ENCODE assay signal across 9 cellular contexts in the genomic region with DNA sequence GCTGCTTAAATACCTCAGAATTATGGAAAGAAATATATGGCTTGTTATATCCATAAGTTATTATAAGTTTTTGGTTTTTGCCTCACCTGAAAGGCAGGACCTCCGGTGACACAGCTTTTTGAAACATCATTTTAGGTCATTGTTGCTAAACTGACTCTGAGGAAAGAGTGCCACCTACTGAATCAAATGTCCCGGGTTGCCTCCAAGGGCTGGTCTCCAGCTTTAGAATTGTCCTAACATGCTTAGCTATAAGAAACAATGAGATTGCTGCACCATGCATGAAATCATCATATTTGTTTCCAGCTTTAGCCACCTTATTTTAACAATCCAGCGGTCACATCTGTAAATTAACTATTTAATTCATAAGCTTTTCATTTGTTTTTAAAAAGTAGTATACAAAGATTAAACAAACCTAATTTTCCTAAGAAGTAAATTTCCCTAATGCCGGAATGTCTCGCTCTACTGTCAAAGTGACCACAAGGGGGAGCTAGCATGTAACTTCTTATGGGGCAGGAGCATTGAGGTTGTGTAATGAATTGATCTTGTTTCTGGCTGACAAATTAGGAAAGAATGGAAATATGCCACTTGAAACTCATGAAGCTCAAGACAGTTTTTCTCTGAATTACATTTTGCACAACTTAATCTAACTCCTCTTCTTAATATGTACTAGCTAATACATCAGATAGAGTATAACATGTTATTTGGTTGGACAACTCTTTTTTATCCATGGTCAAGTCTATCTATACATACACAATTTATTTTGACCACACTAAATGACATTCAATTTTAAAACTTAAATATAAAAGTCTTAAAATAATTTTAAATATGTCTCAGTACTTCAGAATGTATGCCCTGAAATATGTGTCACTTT. TPM values are rescaled to one million over a fixed set of nuclear protein-coding genes. Genes with fewer than 3 reads are reported as not detected.
DNase-seq lines count a peak whose midpoint lies in the region; ATAC-seq, FAIRE-seq and TF ChIP-seq lines count a peak whose summit lies in the region.
"Had no signal": no experiment of that assay in that cellular context is flagged by ENCODE, and none has a peak within 500 bp of the region (broad histone marks: within the 10 kb centered on the region; RNA-seq: fewer than 3 reads in every experiment).

No MANE protein-coding gene starts in this region.

- H3K27me3 Mint-ChIP-seq in activated CD4-positive, alpha-beta T cell treated with anti-CD3 and anti-CD28 coated beads, Interleukin-2, amount 10 ng/mL, durations not matched to agents 7 days and 5 days: peaks cover 17% of the 10 kb centered on the region
- H3K27me3 Mint-ChIP-seq in astrocyte (ENCODE audit: low read depth, unreplicated experiment): peaks cover 7% of the 10 kb centered on the region

- H3K4me3 Mint-ChIP-seq in activated CD4-positive, alpha-beta T cell treated with anti-CD3 and anti-CD28 coated beads, Interleukin-2, amount 10 ng/mL, durations not matched to agents 7 days and 5 days: no peak overlapping the region
- H3K4me3 Mint-ChIP-seq in astrocyte (ENCODE audit: unreplicated experiment): no peak overlapping the region
- H3K4me3 Mint-ChIP-seq: activated naive CD8-positive, alpha-beta T cell had no signal

- peak overlapping the region; percentile 4 for H2AFZ ChIP-seq in astrocyte (ENCODE audit: low read depth, low read length)

- POLR2A ChIA-PET in activated CD4-positive, alpha-beta T cell treated with anti-CD3 and anti-CD28 coated beads, Interleukin-2, amount 10 ng/mL, durations not matched to agents 7 days and 5 days (lab: Charles Lee): no interaction called here

- peak; percentile 86 for TF ChIP-seq CTCF in astrocyte (IDR thresholded peaks at IDR 0.05; ENCODE audit: insufficient read depth, low read depth, low read length)
- peak; percentile 87 for TF ChIP-seq CTCF in upper lobe of right lung (IDR thresholded peaks at IDR 0.05)

- intact Hi-C loops in upper lobe of right lung (cut with DNase I): no loop called here

- H3K27me3 ChIP-seq in astrocyte (ENCODE audit: insufficient read depth, low read length): peaks cover 4% of the 10 kb centered on the region
- peaks cover 18% of the 10 kb centered on the region for H3K27me3 ChIP-seq in upper lobe of right lung

- no peak overlapping the region for H3K9ac ChIP-seq in astrocyte (ENCODE audit: low read length)

- H3K4me3 ChIP-seq in astrocyte (ENCODE audit: insufficient read depth, low read depth, low read length) (no peak overlapping the region), upper lobe of right lung (no peak overlapping the region)

- no peaks in the 10 kb centered on the region for H3K36me3 Mint-ChIP-seq in activated CD4-positive, alpha-beta T cell treated with anti-CD3 and anti-CD28 coated beads, Interleukin-2, amount 10 ng/mL, durations not matched to agents 7 days and 5 days (ENCODE audit: low read depth)
- H3K36me3 Mint-ChIP-seq in astrocyte (ENCODE audit: low read depth, unreplicated experiment): no peaks in the 10 kb centered on the region
- H3K36me3 Mint-ChIP-seq: activated naive CD8-positive, alpha-beta T cell had no signal

- H3K36me3 ChIP-seq in astrocyte (ENCODE audit: insufficient read depth, low read length) (no peaks in the 10 kb centered on the region), upper lobe of right lung (no peaks in the 10 kb centered on the region)

- no peak overlapping the region for H3K4me2 ChIP-seq in astrocyte (ENCODE audit: low read length)

- CTCF ChIA-PET in activated CD4-positive, alpha-beta T cell treated with anti-CD3 and anti-CD28 coated beads, Interleukin-2, amount 10 ng/mL, durations not matched to agents 7 days and 5 days (lab: Charles Lee): interaction anchor here (1.6 kb wide), 1 partner anchor 8 kb away, joined by 5 read pairs; no protein-coding TSS in a partner anchor

- H3K9me3 Mint-ChIP-seq in activated CD4-positive, alpha-beta T cell treated with anti-CD3 and anti-CD28 coated beads, Interleukin-2, amount 10 ng/mL, durations not matched to agents 7 days and 5 days: no peaks in the 10 kb centered on the region
- no peaks in the 10 kb centered on the region for H3K9me3 Mint-ChIP-seq in astrocyte (ENCODE audit: unreplicated experiment)

- H3K27ac ChIP-seq in astrocyte (ENCODE audit: low read depth, low read length): no peak overlapping the region
- no peak overlapping the region for H3K27ac ChIP-seq in upper lobe of right lung

- no peaks in the 10 kb centered on the region for H3K79me2 ChIP-seq in astrocyte (ENCODE audit: insufficient read depth, low read length)

- ATAC-seq in HG02870 (IDR thresholded peaks at IDR 0.05; ENCODE audit: unreplicated experiment) (peak; percentile 63), upper lobe of right lung (peak; percentile 78)

- H3K27ac Mint-ChIP-seq in activated CD4-positive, alpha-beta T cell treated with anti-CD3 and anti-CD28 coated beads, Interleukin-2, amount 10 ng/mL, durations not matched to agents 7 days and 5 days: no peak overlapping the region
- H3K27ac Mint-ChIP-seq in astrocyte (ENCODE audit: unreplicated experiment): no peak overlapping the region
- H3K27ac Mint-ChIP-seq: activated naive CD8-positive, alpha-beta T cell had no signal

- no peaks in the 10 kb centered on the region for H4K20me1 ChIP-seq in astrocyte (ENCODE audit: insufficient read depth, low read length)

- peak; percentile 33 for DNase-seq in activated CD4-positive, alpha-beta T cell treated with anti-CD3 and anti-CD28 coated beads, Interleukin-2, amount 10 ng/mL, durations not matched to agents 7 days and 5 days
- DNase-seq in activated CD4-positive, alpha-beta T cell treated with anti-CD3 and anti-CD28 coated beads for 1 hour: no peak
- DNase-seq in NCI-H2227 treated with DMSO at 0.1 percent for 48 hours (lab: John Stamatoyannopoulos, UW): peak; percentile 4
- peak; percentile 49 for DNase-seq in astrocyte (ENCODE audit: low read depth)
- no peak for DNase-seq in upper lobe of right lung
- DNase-seq in activated gamma-delta T cell (lab: John Stamatoyannopoulos, UW): no peak

- FAIRE-seq in astrocyte (lab: Jason Lieb, UNC) (peak; percentile 43), islet of Langerhans (lab: Jason Lieb, UNC) (peak; percentile 95)

- peaks cover 7% of the 10 kb centered on the region for H3K4me1 ChIP-seq in astrocyte (ENCODE audit: insufficient read depth, low read length)
- H3K4me1 ChIP-seq in upper lobe of right lung: peaks cover 5% of the 10 kb centered on the region

- peaks cover under 1% of the 10 kb centered on the region for H3K4me1 Mint-ChIP-seq in activated CD4-positive, alpha-beta T cell treated with anti-CD3 and anti-CD28 coated beads, Interleukin-2, amount 10 ng/mL, durations not matched to agents 7 days and 5 days
- no peaks in the 10 kb centered on the region for H3K4me1 Mint-ChIP-seq in astrocyte (ENCODE audit: low read depth, unreplicated experiment)

- no peaks in the 10 kb centered on the region for H3K9me3 ChIP-seq in astrocyte (ENCODE audit: insufficient read depth, low read depth, low read length)
- no peaks in the 10 kb centered on the region for H3K9me3 ChIP-seq in upper lobe of right lung

RNA-seq across cellular contexts. Expression of gene PCDH17, which starts 6.7 kb away (rescaled TPM):
- not detected for total RNA-seq in activated CD4-positive, alpha-beta T cell treated with anti-CD3 and anti-CD28 coated beads, Interleukin-2, amount 10 ng/mL, durations not matched to agents 7 days and 5 days
- total RNA-seq in astrocyte: 0.70 and 2.1 TPM in 2 replicates
- total RNA-seq in upper lobe of right lung: 65.4 TPM

Comparison
In these comparisons a context has a peak if more than half of its experiments do, and no peak if none do; other contexts are left out.
1. DNase-seq: peak in activated CD4-positive, alpha-beta T cell treated with anti-CD3 and anti-CD28 coated beads, Interleukin-2, amount 10 ng/mL, durations not matched to agents 7 days and 5 days (single experiment), NCI-H2227 treated with DMSO at 0.1 percent for 48 hours (single experiment) and astrocyte (single experiment); none in activated CD4-positive, alpha-beta T cell treated with anti-CD3 and anti-CD28 coated beads for 1 hour (single experiment), upper lobe of right lung (single experiment) and activated gamma-delta T cell (single experiment).
2. RNA of gene PCDH17, which starts 6.7 kb away (total RNA-seq): 65.4 TPM in upper lobe of right lung (single experiment); 0.70 to 2.1 TPM in astrocyte and not detected in activated CD4-positive, alpha-beta T cell treated with anti-CD3 and anti-CD28 coated beads, Interleukin-2, amount 10 ng/mL, durations not matched to agents 7 days and 5 days; every median in the first group is over 10 times any median in the second.